39 cellular contexts compared by ENCODE assay signal in genomic region chrX:11349020-11349419, GRCh38. TPM values are rescaled to one million over a fixed set of nuclear protein-coding genes. Genes with fewer than 3 reads are reported as not detected.
"Had no signal": no experiment of that assay in that cellular context is flagged by ENCODE, and none has a peak within 500 bp of the region (broad histone marks: within the 10 kb centered on the region; RNA-seq: fewer than 3 reads in every experiment).

No MANE protein-coding gene starts in this region.

- H3K4me3 ChIP-seq: adrenal gland, cardiac muscle cell had no signal

- H3K4me1 Mint-ChIP-seq: activated CD4-positive, alpha-beta T cell treated with anti-CD3 and anti-CD28 coated beads, Interleukin-2, amount 10 ng/mL, durations not matched to agents 24 days and 14 days; activated naive CD8-positive, alpha-beta T cell treated with anti-CD3 and anti-CD28 coated beads for 36 hours; activated T-helper 17 cell treated with anti-CD3 and anti-CD28 coated beads, Interleukin-2, amount 50 U/mL, for 72 hours; central memory CD8-positive, alpha-beta T cell had no signal

- H3K27me3 ChIP-seq: cardiac muscle cell had no signal

- H3K36me3 ChIP-seq: adrenal gland, cardiac muscle cell had no signal

- H3K9me3 ChIP-seq: adrenal gland had no signal

- H3K27ac ChIP-seq: adrenal gland, cardiac muscle cell had no signal

- H3K4me3 Mint-ChIP-seq: activated B cell treated with CpG ODN at 0.5 μM for 24 hours; activated CD4-positive, alpha-beta memory T cell treated with anti-CD3 and anti-CD28 coated beads for 36 hours; activated CD4-positive, alpha-beta T cell treated with anti-CD3 and anti-CD28 coated beads, Interleukin-2, amount 10 ng/mL, durations not matched to agents 24 days and 14 days; activated CD8-positive, alpha-beta T cell treated with anti-CD3 and anti-CD28 coated beads for 36 hours; activated naive CD4-positive, alpha-beta T cell treated with anti-CD3 and anti-CD28 coated beads for 36 hours; activated naive CD8-positive, alpha-beta T cell treated with anti-CD3 and anti-CD28 coated beads for 36 hours; activated T-cell treated with anti-CD3 and anti-CD28 coated beads, Interleukin-2, amount 50 U/mL, for 4 hours; activated T-cell treated with anti-CD3 and anti-CD28 coated beads, Interleukin-2, amount 50 U/mL, for 72 hours; activated T-helper 1 cell treated with anti-CD3 and anti-CD28 coated beads, Interleukin-12 subunit alpha, Interleukin-12 subunit beta, Interleukin-2, Interleukin-4 antibody, amounts not matched to agents 30 ng/mL and 10 ng/mL and 1 ng/mL, durations not matched to agents 14 hours and 24 hours and 36 hours; activated T-helper 17 cell treated with anti-CD3 and anti-CD28 coated beads, Interleukin-2, amount 50 U/mL, for 72 hours; brain; central memory CD8-positive, alpha-beta T cell; T-helper 1 cell treated with Interleukin-12 subunit alpha and Interleukin-12 subunit beta and Interleukin-4 antibody, amounts not matched to agents 30 μg/mL and 1 μg/mL, for 36 hours; T-helper 2 cell treated with Interferon-gamma antibody and Interleukin-4, amounts not matched to agents 5 μg/mL and 100 μg/mL, for 36 hours had no signal

- H3K9me3 Mint-ChIP-seq: activated B cell treated with CpG ODN at 0.5 μM for 24 hours; activated CD4-positive, alpha-beta memory T cell treated with anti-CD3 and anti-CD28 coated beads for 36 hours; activated CD4-positive, alpha-beta T cell treated with anti-CD3 and anti-CD28 coated beads, Interleukin-2, amount 10 ng/mL, durations not matched to agents 24 days and 14 days; activated CD8-positive, alpha-beta T cell treated with anti-CD3 and anti-CD28 coated beads for 36 hours; activated naive CD4-positive, alpha-beta T cell treated with anti-CD3 and anti-CD28 coated beads for 36 hours; activated naive CD4-positive, alpha-beta T cell treated with anti-CD3 and anti-CD28 coated beads, Interleukin-2, amount 50 U/mL, for 72 hours; activated naive CD8-positive, alpha-beta T cell treated with anti-CD3 and anti-CD28 coated beads for 36 hours; activated T-cell treated with anti-CD3 and anti-CD28 coated beads, Interleukin-2, amount 50 U/mL, for 4 hours; activated T-cell treated with anti-CD3 and anti-CD28 coated beads, Interleukin-2, amount 50 U/mL, for 72 hours; activated T-helper 1 cell treated with anti-CD3 and anti-CD28 coated beads, Interleukin-12 subunit alpha, Interleukin-12 subunit beta, Interleukin-2, Interleukin-4 antibody, amounts not matched to agents 30 ng/mL and 10 ng/mL and 1 ng/mL, durations not matched to agents 14 hours and 24 hours and 36 hours; activated T-helper 17 cell treated with anti-CD3 and anti-CD28 coated beads, Interleukin-2, amount 50 U/mL, for 72 hours; brain; central memory CD8-positive, alpha-beta T cell; T-helper 1 cell treated with Interleukin-12 subunit alpha and Interleukin-12 subunit beta and Interleukin-4 antibody, amounts not matched to agents 30 μg/mL and 1 μg/mL, for 36 hours; T-helper 2 cell treated with Interferon-gamma antibody and Interleukin-4, amounts not matched to agents 5 μg/mL and 100 μg/mL, for 36 hours had no signal

- H3K4me1 ChIP-seq: adrenal gland had no signal

- ATAC-seq: activated CD8-positive, alpha-beta T cell treated with anti-CD3 and anti-CD28 coated beads for 36 hours; activated naive CD4-positive, alpha-beta T cell treated with anti-CD3 and anti-CD28 coated beads, Interleukin-2, amount 50 U/mL, for 72 hours; activated T-cell treated with anti-CD3 and anti-CD28 coated beads, Interleukin-2, amount 50 U/mL, for 4 hours; activated T-cell treated with anti-CD3 and anti-CD28 coated beads, Interleukin-2, amount 50 U/mL, for 72 hours; activated T-helper 17 cell treated with anti-CD3 and anti-CD28 coated beads, Interleukin-2, amount 50 U/mL, for 72 hours had no signal

- H3K27me3 Mint-ChIP-seq: activated B cell treated with CpG ODN at 0.5 μM for 24 hours; activated CD4-positive, alpha-beta memory T cell treated with anti-CD3 and anti-CD28 coated beads for 36 hours; activated CD4-positive, alpha-beta T cell treated with anti-CD3 and anti-CD28 coated beads, Interleukin-2, amount 10 ng/mL, durations not matched to agents 24 days and 14 days; activated CD8-positive, alpha-beta T cell treated with anti-CD3 and anti-CD28 coated beads for 36 hours; activated naive CD8-positive, alpha-beta T cell treated with anti-CD3 and anti-CD28 coated beads for 36 hours; activated T-helper 17 cell treated with anti-CD3 and anti-CD28 coated beads, Interleukin-2, amount 50 U/mL, for 72 hours; central memory CD8-positive, alpha-beta T cell had no signal

- FAIRE-seq: bronchial epithelial cell, TTC549 had no signal

- H3K36me3 Mint-ChIP-seq: activated CD4-positive, alpha-beta memory T cell treated with anti-CD3 and anti-CD28 coated beads for 36 hours; activated naive CD4-positive, alpha-beta T cell treated with anti-CD3 and anti-CD28 coated beads, Interleukin-2, amount 50 U/mL, for 72 hours; activated naive CD8-positive, alpha-beta T cell treated with anti-CD3 and anti-CD28 coated beads for 36 hours; brain had no signal

- DNase-seq: activated B cell treated with CpG ODN at 0.5 μM for 24 hours; activated CD4-positive, alpha-beta memory T cell treated with anti-CD3 and anti-CD28 coated beads for 36 hours; activated CD4-positive, alpha-beta T cell treated with anti-CD3 and anti-CD28 coated beads for 4 hours; activated CD4-positive, alpha-beta T cell treated with anti-CD3 and anti-CD28 coated beads, Interleukin-2, amount 10 ng/mL, durations not matched to agents 24 days and 14 days; activated CD4-positive, alpha-beta T cell treated with anti-CD3 and anti-CD28 coated beads, Interleukin-2, amount 50 U/mL, for 1 hour; activated CD4-positive, alpha-beta T cell treated with anti-CD3 and anti-CD28 coated beads, Interleukin-2, amount 50 U/mL, for 4 hours; activated CD4-positive, CD25-positive, alpha-beta regulatory T cell treated with anti-CD3 and anti-CD28 coated beads, Interleukin-2, amount 50 U/mL, for 72 hours; activated CD8-positive, alpha-beta memory T cell treated with anti-CD3 and anti-CD28 coated beads, Interleukin-2, amount 50 U/mL, for 4 hours; activated CD8-positive, alpha-beta T cell treated with anti-CD3 and anti-CD28 coated beads for 36 hours; activated effector memory CD4-positive, alpha-beta T cell treated with anti-CD3 and anti-CD28 coated beads, Interleukin-2, amount 50 U/mL, for 16 hours; activated gamma-delta T cell treated with Interleukin-2 at 50 U/mL for 16 hours; activated naive CD4-positive, alpha-beta T cell; activated naive CD4-positive, alpha-beta T cell treated with anti-CD3 and anti-CD28 coated beads for 36 hours; activated naive CD4-positive, alpha-beta T cell treated with anti-CD3 and anti-CD28 coated beads, Interleukin-2, amount 50 U/mL, for 16 hours; activated naive CD8-positive, alpha-beta T cell treated with anti-CD3 and anti-CD28 coated beads for 36 hours; activated T-cell treated with anti-CD3 and anti-CD28 coated beads for 4 hours; activated T-cell treated with anti-CD3 and anti-CD28 coated beads, Interleukin-2, amount 50 U/mL, for 1 hour; activated T-cell treated with anti-CD3 and anti-CD28 coated beads, Interleukin-2, amount 50 U/mL, for 4 hours; activated T-cell treated with anti-CD3 and anti-CD28 coated beads, Interleukin-2, amount 50 U/mL, for 72 hours; adrenal gland; amniotic stem cell; caudate nucleus; cerebellar nuclear complex; T-helper 1 cell; T-helper 2 cell; T-helper 9 cell had no signal

- H3K27ac Mint-ChIP-seq: activated B cell treated with CpG ODN at 0.5 μM for 24 hours; activated CD4-positive, alpha-beta memory T cell treated with anti-CD3 and anti-CD28 coated beads for 36 hours; activated CD4-positive, alpha-beta T cell treated with anti-CD3 and anti-CD28 coated beads, Interleukin-2, amount 10 ng/mL, durations not matched to agents 24 days and 14 days; activated CD8-positive, alpha-beta T cell treated with anti-CD3 and anti-CD28 coated beads for 36 hours; activated naive CD4-positive, alpha-beta T cell treated with anti-CD3 and anti-CD28 coated beads for 36 hours; activated naive CD4-positive, alpha-beta T cell treated with anti-CD3 and anti-CD28 coated beads, Interleukin-2, amount 50 U/mL, for 72 hours; activated naive CD8-positive, alpha-beta T cell treated with anti-CD3 and anti-CD28 coated beads for 36 hours; activated T-cell treated with anti-CD3 and anti-CD28 coated beads, Interleukin-2, amount 50 U/mL, for 72 hours; activated T-helper 1 cell treated with anti-CD3 and anti-CD28 coated beads, Interleukin-12 subunit alpha, Interleukin-12 subunit beta, Interleukin-2, Interleukin-4 antibody, amounts not matched to agents 30 ng/mL and 10 ng/mL and 1 ng/mL, durations not matched to agents 14 hours and 24 hours and 36 hours; activated T-helper 17 cell treated with anti-CD3 and anti-CD28 coated beads, Interleukin-2, amount 50 U/mL, for 72 hours; brain; T-helper 1 cell treated with Interleukin-12 subunit alpha and Interleukin-12 subunit beta and Interleukin-4 antibody, amounts not matched to agents 30 μg/mL and 1 μg/mL, for 36 hours; T-helper 2 cell treated with Interferon-gamma antibody and Interleukin-4, amounts not matched to agents 5 μg/mL and 100 μg/mL, for 36 hours had no signal

RNA-seq across cellular contexts. Expression of gene AMELX, which starts 55.8 kb away (rescaled TPM):
- total RNA-seq: activated B cell treated with CpG ODN at 0.5 μM for 24 hours; activated CD4-positive, alpha-beta memory T cell treated with anti-CD3 and anti-CD28 coated beads for 36 hours; activated CD4-positive, alpha-beta T cell treated with anti-CD3 and anti-CD28 coated beads, Interleukin-2, amount 10 ng/mL, durations not matched to agents 24 days and 14 days; activated CD8-positive, alpha-beta memory T cell treated with anti-CD3 and anti-CD28 coated beads for 36 hours; activated CD8-positive, alpha-beta T cell treated with anti-CD3 and anti-CD28 coated beads for 36 hours; activated naive CD4-positive, alpha-beta T cell treated with anti-CD3 and anti-CD28 coated beads for 36 hours; activated naive CD4-positive, alpha-beta T cell treated with anti-CD3 and anti-CD28 coated beads, Interleukin-2, amount 50 U/mL, for 72 hours; activated naive CD8-positive, alpha-beta T cell treated with anti-CD3 and anti-CD28 coated beads for 36 hours; activated T-cell treated with anti-CD3 and anti-CD28 coated beads, Interleukin-2, amount 50 U/mL, for 4 hours; activated T-cell treated with anti-CD3 and anti-CD28 coated beads, Interleukin-2, amount 50 U/mL, for 72 hours; activated T-helper 1 cell treated with anti-CD3 and anti-CD28 coated beads, Interleukin-12 subunit alpha, Interleukin-12 subunit beta, Interleukin-2, Interleukin-4 antibody, amounts not matched to agents 30 ng/mL and 10 ng/mL and 1 ng/mL, durations not matched to agents 14 hours and 24 hours and 36 hours; activated T-helper 17 cell treated with anti-CD3 and anti-CD28 coated beads, Interleukin-2, amount 50 U/mL, for 72 hours; adrenal gland; aorta; bronchial epithelial cell; cardiac muscle cell; chondrocyte had no signal
- polyA plus RNA-seq: adrenal gland, aorta, cardiac muscle cell had no signal
